In the genomic region with DNA sequence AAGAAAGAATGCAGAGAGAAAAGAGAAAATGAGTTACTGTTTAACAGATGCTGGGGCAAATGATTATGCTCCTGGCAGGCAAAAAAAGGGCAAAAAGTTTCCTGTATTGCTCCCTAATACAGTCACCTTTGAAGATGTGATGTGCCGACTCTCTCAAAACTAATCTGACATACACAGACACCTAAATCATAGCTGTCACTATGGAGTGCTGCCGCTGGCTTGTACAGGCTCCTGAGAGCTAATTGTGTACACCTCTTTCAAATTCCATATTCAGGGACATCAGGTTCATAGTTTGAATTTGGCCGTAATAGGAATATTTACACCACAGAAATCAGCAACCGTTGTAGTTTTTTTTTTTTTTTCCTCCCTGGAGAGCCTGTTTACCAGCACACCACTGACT, we compare ENCODE assay signal across 1 cellular context.
TF ChIP-seq lines count a peak whose summit lies in the region.

No MANE protein-coding gene starts in this region.

TF ChIP-seq in K562, 482 proteins besides CTCF, POLR2A, EP300 and RAD21:
- no peak for TF ChIP-seq HSF4 (CRISPR knock-in tag; IDR thresholded peaks at IDR 0.05; ENCODE audit: borderline replicate concordance)
- peak; percentile 19 for TF ChIP-seq MEIS2 (IDR thresholded peaks at IDR 0.05; ENCODE audit: partially characterized antibody)
- TF ChIP-seq PKNOX1 (IDR thresholded peaks at IDR 0.05): peak; percentile 8; the same call in 1 of the 2 replicates
- TF ChIP-seq, protein P1, sequence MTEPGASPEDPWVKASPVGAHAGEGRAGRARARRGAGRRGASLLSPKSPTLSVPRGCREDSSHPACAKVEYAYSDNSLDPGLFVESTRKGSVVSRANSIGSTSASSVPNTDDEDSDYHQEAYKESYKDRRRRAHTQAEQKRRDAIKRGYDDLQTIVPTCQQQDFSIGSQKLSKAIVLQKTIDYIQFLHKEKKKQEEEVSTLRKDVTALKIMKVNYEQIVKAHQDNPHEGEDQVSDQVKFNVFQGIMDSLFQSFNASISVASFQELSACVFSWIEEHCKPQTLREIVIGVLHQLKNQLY (CRISPR knock-in tag; conservative IDR thresholded peaks at IDR 0.05): no peak
